Comparison of ENCODE assay signal across 8 cellular contexts in genomic region chr6:128586095-128586494, GRCh38.
"Had no signal": no experiment of that assay in that cellular context is flagged by ENCODE, and none has a peak within 500 bp of the region (broad histone marks: within the 10 kb centered on the region; RNA-seq: fewer than 3 reads in every experiment).

No MANE protein-coding gene starts in this region.

- H3K4me3 ChIP-seq: K562 had no signal

- DNase-seq: IMR-90, KBM-7, KG1 had no signal

- H3K27ac Mint-ChIP-seq: IgD-negative memory B cell had no signal

- H3K9ac ChIP-seq: KMS-11 had no signal

- H3K27me3 Mint-ChIP-seq: IgD-negative memory B cell had no signal

- FAIRE-seq: HTR-8/SVneo, K562 had no signal

- H3K36me3 Mint-ChIP-seq: IgD-negative memory B cell had no signal

- H3K4me2 ChIP-seq: KMS-11 had no signal

- ATAC-seq: K562 had no signal

- H3K4me3 Mint-ChIP-seq: IgD-negative memory B cell had no signal

- H3K4me1 Mint-ChIP-seq: IgD-negative memory B cell had no signal

- H3K27ac ChIP-seq: HL-60, KMS-11 had no signal
